Comparison of ENCODE assay signal across 18 cellular contexts in genomic region chr1:235425357-235425756, GRCh38.
"Had no signal": no experiment of that assay in that cellular context is flagged by ENCODE, and none has a peak within 500 bp of the region (broad histone marks: within the 10 kb centered on the region; RNA-seq: fewer than 3 reads in every experiment).

No MANE protein-coding gene starts in this region.

- H3K27me3 Mint-ChIP-seq: dendritic cell treated with granulocyte-macrophage colony-stimulating factor and Interleukin-4, amounts not matched to agents 40 ng/mL and 50 ng/mL, for 4 days; naive thymus-derived CD4-positive, alpha-beta T cell had no signal

- ATAC-seq: foreskin keratinocyte; left colon; naive thymus-derived CD4-positive, alpha-beta T cell; right lobe of liver had no signal

- H2AFZ ChIP-seq: hepatocyte, parathyroid adenoma had no signal

- H3K9ac ChIP-seq: parathyroid adenoma had no signal

- H3K9me3 ChIP-seq: psoas muscle, right lobe of liver, stomach had no signal

- H3K27ac Mint-ChIP-seq: dendritic cell treated with granulocyte-macrophage colony-stimulating factor and Interleukin-4, amounts not matched to agents 40 ng/mL and 50 ng/mL, for 4 days; naive thymus-derived CD4-positive, alpha-beta T cell had no signal

- H3K4me2 ChIP-seq: hepatocyte had no signal

- H3K27ac ChIP-seq: foreskin keratinocyte, hepatocyte, parathyroid adenoma, psoas muscle, right lobe of liver, stomach had no signal

- H3K27me3 ChIP-seq: foreskin keratinocyte, hepatocyte, right lobe of liver, stomach had no signal

- H3K4me3 Mint-ChIP-seq: dendritic cell treated with granulocyte-macrophage colony-stimulating factor and Interleukin-4, amounts not matched to agents 40 ng/mL and 50 ng/mL, for 4 days; naive thymus-derived CD4-positive, alpha-beta T cell had no signal

- H3K4me1 ChIP-seq: parathyroid adenoma, right lobe of liver had no signal

- H3K9me3 Mint-ChIP-seq: dendritic cell treated with granulocyte-macrophage colony-stimulating factor and Interleukin-4, amounts not matched to agents 40 ng/mL and 50 ng/mL, for 4 days; naive thymus-derived CD4-positive, alpha-beta T cell had no signal

- DNase-seq: cerebellar nuclear complex; erythroblast; foreskin keratinocyte; left colon; mammary epithelial cell; naive thymus-derived CD4-positive, alpha-beta T cell; psoas muscle; retina; stimulated activated CD4-positive, alpha-beta T cell treated with anti-CD3 and anti-CD28 coated beads, Interleukin-15, amount 100 ng/mL, for 24 hours; stimulated activated CD4-positive, alpha-beta T cell treated with anti-CD3 and anti-CD28 coated beads, Interleukin-1b, Interleukin-23, amount 100 ng/mL, for 48 hours; stimulated activated CD4-positive, alpha-beta T cell treated with anti-CD3 and anti-CD28 coated beads, Interleukin-4, amount 100 ng/mL, for 24 hours; stimulated activated naive CD4-positive, alpha-beta T cell; stomach; trophoblast cell had no signal
